ENCODE assay signal across 1 cellular context in genomic region chr2:184611221-184612085, GRCh38.
TF ChIP-seq lines count a peak whose summit lies in the region.

No MANE protein-coding gene starts in this region.

TF ChIP-seq in WTC11, 78 proteins besides CTCF, POLR2A, EP300 and RAD21 (continued from another document):
- no peak for TF ChIP-seq AR (CRISPR knock-in tag; IDR thresholded peaks at IDR 0.05)
- no peak for TF ChIP-seq E2F1 (CRISPR knock-in tag; IDR thresholded peaks at IDR 0.05)
- TF ChIP-seq MLX (CRISPR knock-in tag; IDR thresholded peaks at IDR 0.05): no peak
- no peak for TF ChIP-seq FOXK1 (CRISPR knock-in tag; IDR thresholded peaks at IDR 0.05)
- TF ChIP-seq ZNF532 (CRISPR knock-in tag; IDR thresholded peaks at IDR 0.05; ENCODE audit: borderline replicate concordance): no peak
- TF ChIP-seq SOX15 (CRISPR knock-in tag; IDR thresholded peaks at IDR 0.05): no peak
- no peak for TF ChIP-seq TCF7 (CRISPR knock-in tag; IDR thresholded peaks at IDR 0.05; ENCODE audit: low read depth)
- TF ChIP-seq ZNF416 (CRISPR knock-in tag; IDR thresholded peaks at IDR 0.05): no peak
- no peak for TF ChIP-seq ATF1 (CRISPR knock-in tag; IDR thresholded peaks at IDR 0.05)
- no peak for TF ChIP-seq RELA (CRISPR knock-in tag; IDR thresholded peaks at IDR 0.05; ENCODE audit: borderline replicate concordance)
- no peak for TF ChIP-seq NFYB (CRISPR knock-in tag; conservative IDR thresholded peaks at IDR 0.05; ENCODE audit: low read depth)
- TF ChIP-seq ETV6 (CRISPR knock-in tag; IDR thresholded peaks at IDR 0.05): no peak
- TF ChIP-seq NR1H2 (CRISPR knock-in tag; IDR thresholded peaks at IDR 0.05): no peak
- no peak for TF ChIP-seq AFF4 (CRISPR knock-in tag; IDR thresholded peaks at IDR 0.05; ENCODE audit: borderline replicate concordance)
- TF ChIP-seq TEAD1 (CRISPR knock-in tag; IDR thresholded peaks at IDR 0.05): no peak
- TF ChIP-seq TP53 (CRISPR knock-in tag; IDR thresholded peaks at IDR 0.05): no peak
- no peak for TF ChIP-seq ZNF425 (CRISPR knock-in tag; conservative IDR thresholded peaks at IDR 0.05)
- no peak for TF ChIP-seq SP1 (CRISPR knock-in tag; conservative IDR thresholded peaks at IDR 0.05)
- no peak for TF ChIP-seq STAT6 (CRISPR knock-in tag; conservative IDR thresholded peaks at IDR 0.05; ENCODE audit: low read depth)
